Comparison of ENCODE assay signal across 23 cellular contexts in the genomic region with DNA sequence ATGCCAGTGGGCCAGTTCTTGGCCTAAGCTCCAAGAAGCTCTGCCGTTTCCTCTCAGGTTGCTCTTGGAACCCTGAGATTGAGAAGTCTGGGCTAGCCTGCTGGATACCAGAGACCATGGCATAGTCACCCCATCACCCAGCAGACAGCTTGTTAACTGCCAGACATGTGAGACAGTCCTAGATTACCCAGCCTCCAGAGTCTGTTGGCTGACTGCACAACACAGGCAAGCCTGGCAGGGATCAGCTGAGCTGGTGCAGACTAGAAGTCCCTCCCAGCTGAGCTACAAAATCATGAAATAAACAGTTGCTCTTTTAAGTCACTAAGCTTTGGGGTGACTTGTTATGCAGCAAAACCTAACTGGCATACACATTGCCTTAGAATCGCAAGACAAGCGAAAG. TPM values are rescaled to one million over a fixed set of nuclear protein-coding genes. Genes with fewer than 3 reads are reported as not detected.
A peak's percentile ranks its signal among the peaks of the same experiment; 100 is the strongest.
DNase-seq lines count a peak whose midpoint lies in the region; ATAC-seq and TF ChIP-seq lines count a peak whose summit lies in the region.
"Had no signal": no experiment of that assay in that cellular context is flagged by ENCODE, and none has a peak within 500 bp of the region (broad histone marks: within the 10 kb centered on the region; RNA-seq: fewer than 3 reads in every experiment).

No MANE protein-coding gene starts in this region.

- TF ChIP-seq POLR2A in vagina (IDR thresholded peaks at IDR 0.05) = no peak

- no peak for ATAC-seq in CD4-positive, alpha-beta T cell (ENCODE audit: poor library complexity)
- ATAC-seq: GM23338, Panc1 had no signal

- H3K27me3 ChIP-seq in CD4-positive, alpha-beta T cell (ENCODE audit: control insufficient read depth, insufficient read depth, low read length) = no peaks in the 10 kb centered on the region
- H3K27me3 ChIP-seq in ascending aorta (no peaks in the 10 kb centered on the region), osteoblast (ENCODE audit: insufficient read depth, low read length) (no peaks in the 10 kb centered on the region), colonic mucosa (no peaks in the 10 kb centered on the region), vagina (no peaks in the 10 kb centered on the region)
- H3K27me3 ChIP-seq: BE2C, SJSA1 had no signal

- H3K36me3 ChIP-seq in ascending aorta (peaks cover 21 to 40% of the 10 kb centered on the region in 2 donors), osteoblast (ENCODE audit: insufficient read depth, low read length) (peaks cover 59% of the 10 kb centered on the region), colonic mucosa (peaks cover 12% of the 10 kb centered on the region), vagina (peaks cover 0 to 48% of the 10 kb centered on the region in 2 donors)

- H3K36me3 Mint-ChIP-seq in CD4-positive, alpha-beta T cell (ENCODE audit: low read depth) = peaks cover 89% of the 10 kb centered on the region
- peaks cover 55% of the 10 kb centered on the region for H3K36me3 Mint-ChIP-seq in HFFc6 (ENCODE audit: low read depth)

- H3K27ac Mint-ChIP-seq in CD4-positive, alpha-beta T cell = peak overlapping the region; percentile 14
- peak overlapping the region; percentile 99 for H3K27ac Mint-ChIP-seq in HFFc6
- H3K27ac Mint-ChIP-seq: GM23338 had no signal

- peaks cover 40% of the 10 kb centered on the region for H3K79me2 ChIP-seq in osteoblast (ENCODE audit: insufficient read depth, low read length)

- H3K27me3 Mint-ChIP-seq in CD4-positive, alpha-beta T cell = no peaks in the 10 kb centered on the region
- H3K27me3 Mint-ChIP-seq in HFFc6 (ENCODE audit: insufficient read depth) = peaks cover 6% of the 10 kb centered on the region; the same call in 1 of the 2 replicates

- no peaks in the 10 kb centered on the region for H4K20me1 ChIP-seq in osteoblast (ENCODE audit: insufficient read depth, low read length)

- peaks cover 35% of the 10 kb centered on the region for H3K4me1 Mint-ChIP-seq in CD4-positive, alpha-beta T cell (ENCODE audit: low read depth)
- H3K4me1 Mint-ChIP-seq in HFFc6 (ENCODE audit: low read depth) = peaks cover 94% of the 10 kb centered on the region

- H3K4me3 Mint-ChIP-seq in CD4-positive, alpha-beta T cell = no peak overlapping the region
- peak overlapping the region; percentile 26; the same call in 1 of the 2 replicates for H3K4me3 Mint-ChIP-seq in HFFc6
- H3K4me3 Mint-ChIP-seq: GM23338 had no signal

- no peak overlapping the region for H3K4me2 ChIP-seq in osteoblast (ENCODE audit: insufficient read depth, low read length)
- H3K4me2 ChIP-seq: GM23338, KMS-11 had no signal

- intact Hi-C loops in CD4-positive, alpha-beta T cell (cut with DNase I, micrococcal nuclease) = loop anchor here in 1 of 2 experiments (5.0 kb wide), 1 partner anchor 678 kb away; no protein-coding TSS in a partner anchor
- intact Hi-C loops in ascending aorta (cut with DNase I) (loop anchor here (10.0 kb wide), 2 partner anchors 676 to 1484 kb away; a partner anchor contains a TSS), colonic mucosa (cut with DNase I) (no loop called here), vagina (cut with DNase I) (no loop called here)

- H3K9ac ChIP-seq in colonic mucosa (ENCODE audit: low read depth in 2 of 2, low read length in 2 of 2) = no peak overlapping the region
- H3K9ac ChIP-seq: KMS-11 had no signal

- H3K4me1 ChIP-seq in ascending aorta (peaks cover 19 to 31% of the 10 kb centered on the region in 2 donors), osteoblast (ENCODE audit: insufficient read depth, low read length) (peaks cover 42% of the 10 kb centered on the region), colonic mucosa (peaks cover 6% of the 10 kb centered on the region), vagina (peaks cover 40% of the 10 kb centered on the region)
- H3K4me1 ChIP-seq: BE2C had no signal

- TF ChIP-seq CTCF in CD4-positive, alpha-beta T cell (IDR thresholded peaks at IDR 0.05) = no peak
- TF ChIP-seq CTCF in HFFc6 (IDR thresholded peaks at IDR 0.05) (no peak), ascending aorta (IDR thresholded peaks at IDR 0.05) (no peak), osteoblast (IDR thresholded peaks at IDR 0.05; ENCODE audit: extremely low read depth, low read depth, low read length) (no peak), colonic mucosa (IDR thresholded peaks at IDR 0.05) (no peak), vagina (IDR thresholded peaks at IDR 0.05) (no peak)

- H3K27ac ChIP-seq in CD4-positive, alpha-beta T cell (ENCODE audit: low read depth, low read length) = no peak overlapping the region
- peak overlapping the region; percentile 95 to 98 for H3K27ac ChIP-seq in ascending aorta
- H3K27ac ChIP-seq in osteoblast (ENCODE audit: low read depth, low read length) = peak overlapping the region; percentile 48
- H3K27ac ChIP-seq in colonic mucosa = no peak overlapping the region
- H3K27ac ChIP-seq in vagina = no peak overlapping the region
- H3K27ac ChIP-seq: KMS-11, SJSA1 had no signal

- POLR2A ChIA-PET in CD4-positive, alpha-beta T cell (lab: Charles Lee) = no interaction called here

- CTCF ChIA-PET in CD4-positive, alpha-beta T cell (lab: Charles Lee) = interaction anchor here (1.3 to 2.0 kb wide), 2 partner anchors 12 to 268 kb away, joined by 4 to 10 read pairs; no protein-coding TSS in a partner anchor

- no peaks in the 10 kb centered on the region for H3K9me3 ChIP-seq in CD4-positive, alpha-beta T cell (ENCODE audit: control insufficient read depth, low read length)
- H3K9me3 ChIP-seq in ascending aorta = no peaks in the 10 kb centered on the region
- no peaks in the 10 kb centered on the region for H3K9me3 ChIP-seq in osteoblast (ENCODE audit: low read depth, low read length)
- no peaks in the 10 kb centered on the region for H3K9me3 ChIP-seq in colonic mucosa
- H3K9me3 ChIP-seq in vagina = no peaks in the 10 kb centered on the region
- H3K9me3 ChIP-seq: BE2C, HAP-1, SJSA1 had no signal

- DNase-seq in CD4-positive, alpha-beta T cell = no peak
- DNase-seq in HFFc6 (no peak), ascending aorta (ENCODE audit: low spot score in 2 of 2) (no peak), osteoblast (ENCODE audit: insufficient read length, low spot score, missing footprints) (peak; percentile 64), SW480 (ENCODE audit: low spot score) (no peak), GM19238 (ENCODE audit: insufficient read length, low spot score) (no peak), colonic mucosa (no peak), vagina (ENCODE audit: extremely low spot score in 2 of 2) (no peak)
- DNase-seq: BE2C; COR-L47; DMS79; NCI-H1105; NCI-H146; NCI-H2029 treated with DMSO at 0.1 percent for 48 hours; NCI-H226; NCI-H510A treated with DMSO at 0.1 percent for 48 hours; NCI-H748 treated with DMSO at 0.1 percent for 48 hours; NK-92 treated with Interleukin-12 subunit alpha and Interleukin-12 subunit beta, amount 100 ng/mL, for 24 hours had no signal

- H3K4me3 ChIP-seq in ascending aorta = no peak overlapping the region
- no peak overlapping the region for H3K4me3 ChIP-seq in osteoblast (ENCODE audit: insufficient read depth, low read length)
- no peak overlapping the region for H3K4me3 ChIP-seq in colonic mucosa
- no peak overlapping the region for H3K4me3 ChIP-seq in vagina
- H3K4me3 ChIP-seq: GM23338, HAP-1, SJSA1 had no signal

- H3K9me3 Mint-ChIP-seq in CD4-positive, alpha-beta T cell = no peaks in the 10 kb centered on the region
- peaks cover 3% of the 10 kb centered on the region; the same call in 1 of the 2 replicates for H3K9me3 Mint-ChIP-seq in HFFc6
- H3K9me3 Mint-ChIP-seq: GM23338 had no signal

- H2AFZ ChIP-seq in osteoblast (ENCODE audit: low read length) = no peak overlapping the region
- H2AFZ ChIP-seq: GM23338 had no signal

RNA-seq across cellular contexts. Expression of a gene that starts 5.2 kb away (rescaled TPM):
- total RNA-seq in CD4-positive, alpha-beta T cell = 10 to 100 TPM; 12.9 to 16.8 TPM
- total RNA-seq in HFFc6 (2021; fragmentation: NEBNext Ultra II Directional; extraction: Animal tissue kit (Norgen Biotek cat#: 25700)) = 100 to 1,000 TPM; 123 to 152 (median 137) TPM
- total RNA-seq in ascending aorta = 17.0 TPM
- total RNA-seq in osteoblast = 68.4 and 77.5 TPM in 2 replicates
- total RNA-seq in colonic mucosa = 10 to 100 TPM; 31.6 to 33.5 TPM
- 24.1 TPM for total RNA-seq in vagina

RNA-seq across cellular contexts. Expression of a gene that starts 5.3 kb away (rescaled TPM):
- total RNA-seq in CD4-positive, alpha-beta T cell = 10 to 100 TPM; 13.2 to 15.1 TPM
- 10 to 100 TPM; 17.3 to 23.3 (median 21.3) TPM for total RNA-seq in HFFc6 (2021; fragmentation: NEBNext Ultra II Directional; extraction: Animal tissue kit (Norgen Biotek cat#: 25700))
- total RNA-seq in ascending aorta = 5.3 TPM
- total RNA-seq in osteoblast = 15.9 and 42.4 TPM in 2 replicates
- total RNA-seq in colonic mucosa = 10 to 100 TPM; 16.9 to 19.6 TPM
- 12.5 TPM for total RNA-seq in vagina

Comparison
In these comparisons a context has a peak if more than half of its experiments do, and no peak if none do; other contexts are left out.
1. H3K27ac ChIP-seq: peak in ascending aorta (2 of 2) and osteoblast (single experiment); none in CD4-positive, alpha-beta T cell (single experiment), colonic mucosa (single experiment) and vagina (single experiment).